In genomic region chr20:2617099-2617714, GRCh38 we compare ENCODE assay signal across 22 cellular contexts.
"Had no signal": no experiment of that assay in that cellular context is flagged by ENCODE, and none has a peak within 500 bp of the region (broad histone marks: within the 10 kb centered on the region; RNA-seq: fewer than 3 reads in every experiment).

No MANE protein-coding gene starts in this region.

- DNase-seq: activated CD4-positive, alpha-beta memory T cell treated with anti-CD3 and anti-CD28 coated beads for 36 hours; activated CD4-positive, alpha-beta T cell treated with anti-CD3 and anti-CD28 coated beads for 4 hours; activated gamma-delta T cell treated with Interleukin-2 at 50 U/mL for 16 hours; activated T-cell treated with anti-CD3 and anti-CD28 coated beads for 4 hours; amniotic stem cell; dermis blood vessel endothelial cell; effector memory CD4-positive, alpha-beta T cell; heart right ventricle; left lung; midbrain; nephron progenitor cell; nucleus accumbens; retina; stimulated activated CD8-positive, alpha-beta memory T cell treated with anti-CD3 and anti-CD28 coated beads, Interleukin-4, amount 100 ng/mL, for 48 hours; stimulated activated naive CD8-positive, alpha-beta T cell treated with anti-CD3 and anti-CD28 coated beads, Interleukin-15, Interleukin-2, amounts not matched to agents 100 U/mL and 50 U/mL, for 24 hours; substantia nigra; tibial artery had no signal

- FAIRE-seq: endothelial cell of umbilical vein, TTC549, urothelium cell line had no signal

- H3K4me1 ChIP-seq: esophagus muscularis mucosa, gastroesophageal sphincter, heart right ventricle, left lung, tibial artery had no signal

- H3K9me3 ChIP-seq: left lung had no signal

- ATAC-seq: gastroesophageal sphincter; heart right ventricle; left lung; stimulated activated naive CD8-positive, alpha-beta T cell treated with anti-CD3 and anti-CD28 coated beads, Interleukin-15, Interleukin-2, amounts not matched to agents 100 U/mL and 50 U/mL, for 24 hours had no signal

- H3K4me3 ChIP-seq: esophagus muscularis mucosa, gastroesophageal sphincter, heart right ventricle, left lung, tibial artery had no signal

- H3K36me3 ChIP-seq: esophagus muscularis mucosa, gastroesophageal sphincter, heart right ventricle, left lung, tibial artery had no signal

- H3K27ac ChIP-seq: esophagus muscularis mucosa, gastroesophageal sphincter, heart right ventricle, left lung, tibial artery had no signal
